8 cellular contexts compared by ENCODE assay signal in the genomic region with DNA sequence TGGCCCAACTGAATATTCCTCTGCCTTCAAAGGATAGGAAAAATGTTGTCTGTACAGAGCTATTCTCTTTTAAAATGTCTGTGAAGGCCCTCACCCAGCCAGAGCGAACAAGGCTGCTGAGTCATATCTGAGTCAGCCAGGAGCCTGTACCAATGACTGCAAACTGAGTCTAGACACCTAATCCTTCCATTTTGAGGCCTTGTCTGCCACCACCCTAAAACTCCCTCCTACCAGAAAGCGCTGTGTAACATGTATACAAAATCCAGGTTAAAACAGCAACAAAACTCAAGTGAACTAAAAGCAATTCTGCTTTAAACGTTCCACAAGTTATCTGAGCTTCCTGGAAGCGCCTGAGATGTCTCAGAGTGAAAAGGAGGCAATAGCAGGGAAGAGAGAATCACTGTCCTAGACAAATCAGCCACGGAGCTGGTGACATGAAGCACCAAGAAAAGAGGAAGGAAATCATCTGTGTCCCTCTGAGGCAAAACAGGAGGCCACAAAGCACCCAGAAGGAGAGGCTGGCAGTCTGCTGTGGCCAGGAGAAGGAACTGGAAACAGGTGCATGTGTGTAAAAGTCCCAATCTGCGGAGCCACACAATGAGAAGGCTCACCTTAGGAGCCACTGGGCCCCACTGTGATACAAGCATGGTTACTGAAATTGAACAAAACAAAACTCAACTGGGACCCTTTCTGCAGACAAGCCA. TPM values are rescaled to one million over a fixed set of nuclear protein-coding genes. Genes with fewer than 3 reads are reported as not detected.
DNase-seq lines count a peak whose midpoint lies in the region; ATAC-seq and TF ChIP-seq lines count a peak whose summit lies in the region.

No MANE protein-coding gene starts in this region.

- no peak for DNase-seq in activated CD4-positive, CD25-positive, alpha-beta regulatory T cell treated with anti-CD3 and anti-CD28 coated beads, Interleukin-2, amount 50 U/mL, for 72 hours
- DNase-seq in PC-9 (peak; percentile 59 to 61), mammary epithelial cell (peak; percentile 78), osteoblast (ENCODE audit: insufficient read length, low spot score, missing footprints) (peak; percentile 85), NCI-H748 (lab: John Stamatoyannopoulos, UW; ENCODE audit: unreplicated experiment) (no peak), spleen (no peak)

- no peaks in the 10 kb centered on the region for H3K27me3 ChIP-seq in PC-9 (ENCODE audit: insufficient read depth, low read depth)
- H3K27me3 ChIP-seq in mammary epithelial cell (ENCODE audit: insufficient read depth, low read length): no peaks in the 10 kb centered on the region
- H3K27me3 ChIP-seq in osteoblast (ENCODE audit: insufficient read depth, low read length): no peaks in the 10 kb centered on the region
- no peaks in the 10 kb centered on the region for H3K27me3 ChIP-seq in spleen (replicated peaks in 1 of 7)

- no peaks in the 10 kb centered on the region for H3K9me3 ChIP-seq in PC-9 (ENCODE audit: insufficient read depth, low read depth)
- H3K9me3 ChIP-seq in mammary epithelial cell (replicated peaks; ENCODE audit: insufficient read depth, low read length): no peaks in the 10 kb centered on the region
- H3K9me3 ChIP-seq in osteoblast (ENCODE audit: low read depth, low read length): no peaks in the 10 kb centered on the region
- no peaks in the 10 kb centered on the region for H3K9me3 ChIP-seq in spleen

- dilution Hi-C loops in mammary epithelial cell (cut with HindIII; ENCODE audit: low sequenced_read_pairs): loop anchor here (25.0 kb wide), 1 partner anchor 356 kb away; no protein-coding TSS in a partner anchor

- CTCF ChIA-PET in PC-9 (lab: Charles Lee): no interaction called here
- CTCF ChIA-PET in mammary epithelial cell (lab: Charles Lee; ENCODE audit: low non-redundant PET): interaction anchor here (0.6 kb wide), 1 partner anchor 247 kb away, joined by 4 read pairs; no protein-coding TSS in a partner anchor

- no peaks in the 10 kb centered on the region for H4K20me1 ChIP-seq in PC-9 (ENCODE audit: insufficient read depth)
- H4K20me1 ChIP-seq in mammary epithelial cell (ENCODE audit: insufficient read depth, low read length): no peaks in the 10 kb centered on the region
- H4K20me1 ChIP-seq in osteoblast (ENCODE audit: insufficient read depth, low read length): no peaks in the 10 kb centered on the region

- H3K4me3 ChIP-seq in PC-9 (no peak overlapping the region), mammary epithelial cell (replicated peaks in 1 of 3; ENCODE audit: insufficient read depth in 1 of 3, low read depth in 2 of 3, low read length in 3 of 3) (no peak overlapping the region), osteoblast (ENCODE audit: insufficient read depth, low read length) (no peak overlapping the region), spleen (no peak overlapping the region)

- POLR2A ChIA-PET in PC-9 (lab: Charles Lee; ENCODE audit: unreplicated experiment): interaction anchor here (0.6 to 0.8 kb wide), 4 partner anchors 12 to 341 kb away, joined by 3 to 14 read pairs (median 4); no protein-coding TSS in a partner anchor

- in situ Hi-C loops in mammary epithelial cell (cut with MboI; ENCODE audit: low sequenced_read_pairs in 2 of 2): loop anchor here (10.0 kb wide), 3 partner anchors 349 to 669 kb away; no protein-coding TSS in a partner anchor

- H3F3A ChIP-seq in PC-9 (ENCODE audit: insufficient read depth, low read depth): peaks cover 5% of the 10 kb centered on the region; the same call in 1 of the 2 replicates

- no peak for TF ChIP-seq POLR2A in spleen (IDR thresholded peaks at IDR 0.05)

- no TSS peak for BruUV-seq in PC-9 (replicated peaks; lab: Mats Ljungman, UMichigan)
- BruUV-seq in mammary epithelial cell (replicated peaks; lab: Mats Ljungman, UMichigan): no TSS peak

- H3K36me3 ChIP-seq in PC-9 (ENCODE audit: low read depth) (no peaks in the 10 kb centered on the region), mammary epithelial cell (ENCODE audit: insufficient read depth, low read length) (no peaks in the 10 kb centered on the region), osteoblast (ENCODE audit: insufficient read depth, low read length) (no peaks in the 10 kb centered on the region), spleen (peaks cover 0 to 64% (median 1%) of the 10 kb centered on the region in 6 donors)

- 75% methylated on average over 6 of the region's 6 CpGs for WGBS in mammary epithelial cell (ENCODE audit: low coverage, missing lambda C conversion rate)
- WGBS in spleen, 5 donors: 35 to 45% (median 41%) methylated on average over 6 of the region's 6 CpGs

- H3K4me2 ChIP-seq in PC-9 (peak overlapping the region; percentile 25; the same call in 1 of the 2 replicates), mammary epithelial cell (ENCODE audit: insufficient read depth, low read depth, low read length) (no peak overlapping the region), osteoblast (ENCODE audit: insufficient read depth, low read length) (no peak overlapping the region)

- peak overlapping the region; percentile 59; the same call in 1 of the 2 replicates for H2AFZ ChIP-seq in PC-9
- peak overlapping the region; percentile 67 for H2AFZ ChIP-seq in mammary epithelial cell (ENCODE audit: low read depth, low read length)
- peak overlapping the region; percentile 40 for H2AFZ ChIP-seq in osteoblast (ENCODE audit: low read length)

- no peak overlapping the region for H3K9ac ChIP-seq in mammary epithelial cell (ENCODE audit: insufficient read depth, low read length)

- H3K27ac ChIP-seq in PC-9: peak overlapping the region; percentile 42
- H3K27ac ChIP-seq in mammary epithelial cell (ENCODE audit: insufficient read depth, low read depth, low read length): no peak overlapping the region
- peak overlapping the region; percentile 15 for H3K27ac ChIP-seq in osteoblast (ENCODE audit: low read depth, low read length)
- peak overlapping the region in 4 of 8 donors; percentile 6 to 21 (median 10) for H3K27ac ChIP-seq in spleen

- TF ChIP-seq CTCF in PC-9 (conservative IDR thresholded peaks at IDR 0.05) (no peak), mammary epithelial cell (conservative IDR thresholded peaks at IDR 0.05 in 1 of 2, IDR thresholded peaks at IDR 0.05 in 1 of 2; ENCODE audit: extremely low read depth in 1 of 2, insufficient read depth in 1 of 2, low read depth in 1 of 2, low read length in 2 of 2) (no peak), osteoblast (IDR thresholded peaks at IDR 0.05; ENCODE audit: extremely low read depth, low read depth, low read length) (no peak), spleen (IDR thresholded peaks at IDR 0.05 in 8 of 11, conservative IDR thresholded peaks at IDR 0.05 in 3 of 11) (no peak)

- H3K4me1 ChIP-seq in PC-9 (replicated peaks; ENCODE audit: insufficient read depth) (peaks cover 10% of the 10 kb centered on the region), mammary epithelial cell (ENCODE audit: insufficient read depth, low read length) (peaks cover 12% of the 10 kb centered on the region), osteoblast (ENCODE audit: insufficient read depth, low read length) (peaks cover 6% of the 10 kb centered on the region), spleen (peaks cover 3 to 35% (median 17%) of the 10 kb centered on the region in 6 donors)

- intact Hi-C loops in PC-9 (cut with micrococcal nuclease; ENCODE audit: unreplicated experiment) (loop anchor here (10.0 kb wide), 1 partner anchor 509 kb away; no protein-coding TSS in a partner anchor), mammary epithelial cell (cut with micrococcal nuclease) (loop anchor here (10.0 kb wide), 1 partner anchor 439 kb away; no protein-coding TSS in a partner anchor), spleen (cut with DNase I; ENCODE audit: low total_unique reads) (loop anchor here (10.0 kb wide), 1 partner anchor 359 kb away; no protein-coding TSS in a partner anchor)

- ATAC-seq in activated CD4-positive, CD25-positive, alpha-beta regulatory T cell treated with anti-CD3 and anti-CD28 coated beads, Interleukin-2, amount 50 U/mL, for 24 hours: peak; percentile 96 to 97
- peak; percentile 74 for ATAC-seq in HG02885 (IDR thresholded peaks at IDR 0.05; ENCODE audit: poor library complexity, unreplicated experiment)

- no peaks in the 10 kb centered on the region; the same call in 1 of the 2 replicates for H3K9me2 ChIP-seq in PC-9 (ENCODE audit: insufficient read depth)

- H3K79me2 ChIP-seq in PC-9 (ENCODE audit: low read depth): no peaks in the 10 kb centered on the region
- no peaks in the 10 kb centered on the region for H3K79me2 ChIP-seq in mammary epithelial cell (ENCODE audit: insufficient read depth, low read length)
- no peaks in the 10 kb centered on the region for H3K79me2 ChIP-seq in osteoblast (ENCODE audit: insufficient read depth, low read length)

RNA-seq across cellular contexts. Expression of a gene that starts 10.2 kb away (rescaled TPM):
- total RNA-seq in PC-9 (2021) (6.9 and 11.9 TPM in 2 replicates), mammary epithelial cell (1 to 10 TPM; 5.5 to 8.7 TPM), osteoblast (3.3 and 3.8 TPM in 2 replicates), spleen (10 to 100 TPM; 11.3 to 22.8 (median 17.8) TPM)
- polyA plus RNA-seq in mammary epithelial cell (4.0 TPM), spleen (10 to 100 TPM; 13.5 to 18.8 (median 15.1) TPM)
- polyA minus RNA-seq in mammary epithelial cell: not detected

RNA-seq across cellular contexts. Expression of a gene that starts 51.3 kb away (rescaled TPM):
- total RNA-seq in PC-9 (2021): not detected in 2 replicates
- not detected for total RNA-seq in mammary epithelial cell
- not detected for polyA plus RNA-seq in mammary epithelial cell
- polyA minus RNA-seq in mammary epithelial cell: not detected
- not detected in 2 replicates for total RNA-seq in osteoblast
- total RNA-seq in spleen: 1 to 10 TPM in 5 of 7 donors, under 1 TPM in 2; 0.39 to 3.3 (median 1.7) TPM
- polyA plus RNA-seq in spleen: under 1 TPM; 0.03 to 0.20 (median 0.06) TPM

Comparison
In these comparisons a context has a peak if more than half of its experiments do, and no peak if none do; other contexts are left out.
1. DNase-seq: peak in PC-9 (2 of 2), mammary epithelial cell (single experiment) and osteoblast (single experiment); none in activated CD4-positive, CD25-positive, alpha-beta regulatory T cell treated with anti-CD3 and anti-CD28 coated beads, Interleukin-2, amount 50 U/mL, for 72 hours (single experiment), NCI-H748 (single experiment) and spleen (single experiment).
2. Peak in every context shown above with its lines, with median percentiles within 50 percentile points of each other: H2AFZ ChIP-seq.